Comparison of ENCODE assay signal across 10 cellular contexts in the genomic region with DNA sequence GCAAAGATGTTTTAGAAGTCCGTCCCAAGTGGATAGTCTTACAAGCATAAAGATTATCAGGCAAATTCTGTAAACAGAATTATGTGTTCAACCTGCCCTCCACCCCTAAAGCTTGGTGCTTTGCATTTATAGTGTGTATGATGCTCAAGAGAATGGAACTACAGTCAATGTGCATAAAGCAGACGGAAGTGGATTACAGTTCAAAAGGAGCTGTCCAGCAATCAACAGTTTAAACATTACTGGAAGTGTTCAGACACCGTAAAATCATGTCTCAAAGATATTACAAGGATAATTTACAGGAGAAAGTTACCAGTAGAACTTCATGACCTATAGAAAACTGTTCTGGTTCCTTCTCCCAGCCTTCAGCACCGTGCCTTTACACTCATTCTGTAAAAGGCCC. TPM values are rescaled to one million over a fixed set of nuclear protein-coding genes. Genes with fewer than 3 reads are reported as not detected.
DNase-seq lines count a peak whose midpoint lies in the region; ATAC-seq, FAIRE-seq and TF ChIP-seq lines count a peak whose summit lies in the region.
"Had no signal": no experiment of that assay in that cellular context is flagged by ENCODE, and none has a peak within 500 bp of the region (broad histone marks: within the 10 kb centered on the region; RNA-seq: fewer than 3 reads in every experiment).

No MANE protein-coding gene starts in this region.

- intact Hi-C loops in left ventricle myocardium inferior (cut with micrococcal nuclease), result no loop called here
- intact Hi-C loops in cardiac septum (cut with DNase I), result no loop called here
- intact Hi-C loops in kidney (cut with DNase I), result no loop called here

- FAIRE-seq in kidney (lab: Jason Lieb, UNC) (no peak), urothelium cell line (lab: Jason Lieb, UNC) (no peak)

- TF ChIP-seq CTCF in left ventricle myocardium inferior (IDR thresholded peaks at IDR 0.05; ENCODE audit: borderline replicate concordance), result no peak
- no peak for TF ChIP-seq CTCF in kidney (IDR thresholded peaks at IDR 0.05; ENCODE audit: borderline replicate concordance, extremely low read depth, insufficient read depth)

- H3K9me3 ChIP-seq in left ventricle myocardium inferior (replicated peaks) (no peaks in the 10 kb centered on the region), kidney (ENCODE audit: control insufficient read depth in 1 of 2, low read length in 2 of 2) (no peaks in the 10 kb centered on the region)

- H3K9ac ChIP-seq in kidney (ENCODE audit: low read length in 2 of 2), result no peak overlapping the region

- peak overlapping the region; percentile 74 for H3K4me3 ChIP-seq in left ventricle myocardium inferior
- peak overlapping the region; percentile 90 to 91 for H3K4me3 ChIP-seq in kidney (ENCODE audit: low read length in 2 of 2)

- no peak for ATAC-seq in GM19328 (IDR thresholded peaks at IDR 0.05; ENCODE audit: unreplicated experiment)

- H3K27ac ChIP-seq in left ventricle myocardium inferior (replicated peaks) (no peak overlapping the region), kidney (ENCODE audit: low read depth in 2 of 2, low read length in 2 of 2) (no peak overlapping the region)

- DNase-seq in left ventricle myocardium inferior (no peak), cardiac septum (ENCODE audit: low spot score) (no peak), astrocyte of the hippocampus (ENCODE audit: low read depth, low spot score) (peak; percentile 37), kidney (no peak), urothelium cell line (ENCODE audit: low spot score) (peak; percentile 20), NCI-H1930 (lab: John Stamatoyannopoulos, UW) (no peak), NCI-H1694 (lab: John Stamatoyannopoulos, UW) (no peak)
- DNase-seq: DMS 273 treated with DMSO at 0.1 percent for 48 hours, hippocampal formation had no signal

- peaks cover 58% of the 10 kb centered on the region for H3K27me3 ChIP-seq in left ventricle myocardium inferior (ENCODE audit: low read depth)

- H3K4me1 ChIP-seq in left ventricle myocardium inferior, result peaks cover 21% of the 10 kb centered on the region
- no peaks in the 10 kb centered on the region for H3K4me1 ChIP-seq in kidney (ENCODE audit: control insufficient read depth in 1 of 2, insufficient read depth in 1 of 2, low read depth in 1 of 2, low read length in 2 of 2)

- no peaks in the 10 kb centered on the region for H3K36me3 ChIP-seq in left ventricle myocardium inferior
- H3K36me3 ChIP-seq in kidney (ENCODE audit: control insufficient read depth in 1 of 2, insufficient read depth in 2 of 2, low read length in 2 of 2), result no peaks in the 10 kb centered on the region

RNA-seq across cellular contexts. Expression of a gene that starts 1.0 kb away (rescaled TPM):
- total RNA-seq in left ventricle myocardium inferior, result 12.9 TPM
- total RNA-seq in cardiac septum, result 14.3 TPM
- total RNA-seq in kidney, result 30.7 TPM
- 10.5 TPM for polyA plus RNA-seq in kidney (ENCODE audit: insufficient read depth, low read depth, low replicate concordance)

Comparison
In these comparisons a context has a peak if more than half of its experiments do, and no peak if none do; other contexts are left out.
1. DNase-seq: peak in astrocyte of the hippocampus (single experiment) and urothelium cell line (single experiment); none in left ventricle myocardium inferior (single experiment), cardiac septum (single experiment), kidney (single experiment), NCI-H1930 (0 of 2) and NCI-H1694 (single experiment).